Comparison of ENCODE assay signal across 8 cellular contexts in the genomic region with DNA sequence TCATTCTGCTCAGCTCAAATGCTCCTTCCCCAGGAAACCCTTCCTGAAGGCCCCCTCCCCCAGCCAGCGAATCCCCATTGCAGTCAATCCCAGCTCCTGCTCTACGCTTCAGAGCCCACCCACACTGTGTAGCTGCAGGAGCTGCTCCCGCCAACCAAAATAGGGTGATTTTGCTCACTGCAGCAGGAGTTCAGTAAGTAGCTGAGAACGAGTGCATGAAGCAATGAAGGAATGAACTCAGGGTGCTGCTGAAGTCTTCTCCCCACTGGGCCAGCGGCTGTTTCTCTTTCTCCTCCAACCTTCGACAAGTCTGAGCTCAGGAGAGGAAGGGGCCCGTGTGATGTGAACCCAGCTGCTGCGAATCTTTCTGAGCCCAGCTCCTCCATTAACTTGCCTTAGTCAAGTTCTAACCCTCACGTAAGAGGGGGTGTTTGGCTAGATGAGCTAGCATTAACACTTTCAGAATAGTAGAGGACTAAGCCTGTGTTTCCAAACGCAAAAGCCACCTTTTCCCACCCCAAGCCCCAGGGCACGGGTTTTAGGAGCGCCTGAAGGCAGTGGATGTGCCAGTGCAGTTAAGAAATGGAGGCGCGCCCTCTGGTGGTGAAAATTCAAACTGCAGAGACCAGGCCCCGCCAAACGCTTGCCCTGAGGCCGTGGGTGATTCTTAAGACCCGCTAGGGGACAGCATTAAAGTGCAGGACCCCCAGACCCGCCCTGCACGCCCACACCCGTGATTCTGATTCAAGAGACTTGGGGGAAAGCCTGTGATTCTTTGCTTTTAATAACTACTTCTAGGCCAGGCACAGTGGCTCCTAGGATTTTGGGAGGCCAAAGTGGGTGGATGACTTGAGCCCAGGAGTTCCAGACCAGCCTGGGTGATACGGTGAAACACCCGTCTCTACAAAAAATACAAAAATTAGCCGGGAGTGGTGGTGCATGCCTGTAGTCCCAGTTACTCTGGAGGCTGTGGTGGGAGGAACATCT. TPM values are rescaled to one million over a fixed set of nuclear protein-coding genes. Genes with fewer than 3 reads are reported as not detected.
DNase-seq lines count a peak whose midpoint lies in the region; ATAC-seq and TF ChIP-seq lines count a peak whose summit lies in the region.

No MANE protein-coding gene starts in this region.

- CTCF ChIA-PET in RWPE1 (lab: Yijun Ruan, JAX) = interaction anchor here (0.6 to 1.4 kb wide), 18 partner anchors 10 to 1597 kb away, joined by 3 to 17 read pairs (median 3); no protein-coding TSS in a partner anchor

- no peaks in the 10 kb centered on the region for H3K36me3 Mint-ChIP-seq in activated naive CD8-positive, alpha-beta T cell treated with anti-CD3 and anti-CD28 coated beads for 36 hours

- H3K4me1 ChIP-seq in gastrocnemius medialis = no peaks in the 10 kb centered on the region

- H3K27ac ChIP-seq in RWPE1 = no peak overlapping the region
- H3K27ac ChIP-seq in gastrocnemius medialis = no peak overlapping the region

- TF ChIP-seq POLR2A in gastrocnemius medialis (IDR thresholded peaks at IDR 0.05) = no peak

- POLR2A ChIA-PET in RWPE1 (lab: Yijun Ruan, JAX; ENCODE audit: low non-redundant PET) = no interaction called here

- H3K9me3 ChIP-seq in gastrocnemius medialis = no peaks in the 10 kb centered on the region

- H3K27ac Mint-ChIP-seq in activated naive CD8-positive, alpha-beta T cell treated with anti-CD3 and anti-CD28 coated beads for 36 hours = no peak overlapping the region

- intact Hi-C loops in left ventricle myocardium superior (cut with micrococcal nuclease) = no loop called here
- intact Hi-C loops in gastrocnemius medialis (cut with DNase I; ENCODE audit: low total_unique reads) = no loop called here

- H3K4me3 ChIP-seq in gastrocnemius medialis = no peak overlapping the region

- no peak overlapping the region for H3K4me3 Mint-ChIP-seq in activated naive CD8-positive, alpha-beta T cell treated with anti-CD3 and anti-CD28 coated beads for 36 hours

- in situ Hi-C loops in gastrocnemius medialis (cut with MboI; ENCODE audit: low sequenced_read_pairs in 4 of 4) = no loop called here

- DNase-seq in DMS153 treated with DMSO at 0.1 percent for 48 hours (lab: John Stamatoyannopoulos, UW; ENCODE audit: unreplicated experiment) = peak; percentile 16
- no peak for DNase-seq in DMS153 (lab: John Stamatoyannopoulos, UW)
- DNase-seq in RWPE1 (ENCODE audit: low spot score) = peak; percentile 58
- DNase-seq in activated naive CD8-positive, alpha-beta T cell treated with anti-CD3 and anti-CD28 coated beads for 36 hours = peak; percentile 43
- peak; percentile 64 for DNase-seq in left ventricle myocardium superior
- no peak for DNase-seq in gastrocnemius medialis

- H3K9me3 Mint-ChIP-seq in activated naive CD8-positive, alpha-beta T cell treated with anti-CD3 and anti-CD28 coated beads for 36 hours = peaks cover 3% of the 10 kb centered on the region

- TF ChIP-seq CTCF in RWPE1 (conservative IDR thresholded peaks at IDR 0.05; ENCODE audit: low read depth) (peak; percentile 93), gastrocnemius medialis (IDR thresholded peaks at IDR 0.05 in 4 of 5, conservative IDR thresholded peaks at IDR 0.05 in 1 of 5) (peak; percentile 62 to 85 (median 65))

- peak; percentile 72 for ATAC-seq in HG03066 (IDR thresholded peaks at IDR 0.05; ENCODE audit: low read depth, unreplicated experiment)
- ATAC-seq in left ventricle myocardium superior = peak; percentile 80
- ATAC-seq in gastrocnemius medialis = peak; percentile 66 to 77
- no peak for ATAC-seq in GM18868 (IDR thresholded peaks at IDR 0.05; ENCODE audit: unreplicated experiment)

- H3K27me3 ChIP-seq in gastrocnemius medialis = no peaks in the 10 kb centered on the region

- no peaks in the 10 kb centered on the region for H3K4me1 Mint-ChIP-seq in activated naive CD8-positive, alpha-beta T cell treated with anti-CD3 and anti-CD28 coated beads for 36 hours

- no peaks in the 10 kb centered on the region for H3K36me3 ChIP-seq in gastrocnemius medialis

- peaks cover 51% of the 10 kb centered on the region for H3K27me3 Mint-ChIP-seq in activated naive CD8-positive, alpha-beta T cell treated with anti-CD3 and anti-CD28 coated beads for 36 hours

RNA-seq across cellular contexts. Expression of a gene that starts 11.9 kb away (rescaled TPM):
- not detected for total RNA-seq in activated naive CD8-positive, alpha-beta T cell treated with anti-CD3 and anti-CD28 coated beads for 36 hours
- not detected for total RNA-seq in left ventricle myocardium superior
- total RNA-seq in gastrocnemius medialis = under 1 TPM in 2 of 4 donors, not detected in 2; 0.13 to 0.26 TPM

RNA-seq across cellular contexts. Expression of a gene that starts 31.9 kb away (rescaled TPM):
- total RNA-seq in activated naive CD8-positive, alpha-beta T cell treated with anti-CD3 and anti-CD28 coated beads for 36 hours = not detected
- 4.0 TPM for total RNA-seq in left ventricle myocardium superior
- 10 to 100 TPM in 2 of 4 donors, 1 to 10 TPM in 2; 1.8 to 63.2 (median 19.8) TPM for total RNA-seq in gastrocnemius medialis

RNA-seq across cellular contexts. Expression of a gene that starts 40.0 kb away (rescaled TPM):
- not detected for total RNA-seq in activated naive CD8-positive, alpha-beta T cell treated with anti-CD3 and anti-CD28 coated beads for 36 hours
- total RNA-seq in left ventricle myocardium superior (not detected), gastrocnemius medialis (not detected)

Comparison
In these comparisons a context has a peak if more than half of its experiments do, and no peak if none do; other contexts are left out.
1. DNase-seq: peak in DMS153 treated with DMSO at 0.1 percent for 48 hours (single experiment), RWPE1 (single experiment), activated naive CD8-positive, alpha-beta T cell treated with anti-CD3 and anti-CD28 coated beads for 36 hours (single experiment) and left ventricle myocardium superior (single experiment); none in DMS153 (single experiment) and gastrocnemius medialis (0 of 2).